Comparison of ENCODE assay signal across 1 cellular context in the genomic region with DNA sequence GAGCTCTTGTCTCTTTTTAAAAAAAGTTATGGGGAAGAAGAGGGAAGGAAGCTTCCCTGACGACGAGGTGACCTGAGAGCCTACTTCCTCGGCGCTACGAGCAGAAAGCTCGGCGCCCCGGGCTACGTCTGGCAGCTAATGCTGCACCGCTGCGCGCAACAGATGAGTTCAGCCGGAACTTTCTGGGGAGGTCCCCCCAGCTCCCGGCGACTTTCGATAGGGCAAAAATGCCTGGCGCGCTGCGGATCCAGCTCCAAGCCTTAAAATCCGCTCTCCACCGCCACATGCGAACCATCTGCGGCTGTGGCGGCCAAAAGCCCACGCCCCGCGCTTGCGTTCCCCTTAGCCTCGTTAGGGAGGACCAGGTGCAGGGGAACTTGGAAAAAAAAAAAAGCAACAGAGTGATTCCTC.
TF ChIP-seq lines count a peak whose summit lies in the region.

No MANE protein-coding gene starts in this region.

TF ChIP-seq in A549, 52 proteins besides CTCF, POLR2A, EP300 and RAD21 (continued from another document):
- TF ChIP-seq, protein P1, sequence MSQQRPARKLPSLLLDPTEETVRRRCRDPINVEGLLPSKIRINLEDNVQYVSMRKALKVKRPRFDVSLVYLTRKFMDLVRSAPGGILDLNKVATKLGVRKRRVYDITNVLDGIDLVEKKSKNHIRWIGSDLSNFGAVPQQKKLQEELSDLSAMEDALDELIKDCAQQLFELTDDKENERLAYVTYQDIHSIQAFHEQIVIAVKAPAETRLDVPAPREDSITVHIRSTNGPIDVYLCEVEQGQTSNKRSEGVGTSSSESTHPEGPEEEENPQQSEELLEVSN (IDR thresholded peaks at IDR 0.05; ENCODE audit: borderline replicate concordance, low read depth) = 0 out of 2 replicates have a peak, but pooled peaks have one; percentile 48
